Comparison of ENCODE assay signal across 20 cellular contexts in genomic region chr10:108327706-108328105, GRCh38.
"Had no signal": no experiment of that assay in that cellular context is flagged by ENCODE, and none has a peak within 500 bp of the region (broad histone marks: within the 10 kb centered on the region; RNA-seq: fewer than 3 reads in every experiment).

No MANE protein-coding gene starts in this region.

- H3K4me2 ChIP-seq: hepatocyte had no signal

- ATAC-seq: activated CD4-positive, alpha-beta T cell treated with anti-CD3 and anti-CD28 coated beads for 36 hours; naive thymus-derived CD8-positive, alpha-beta T cell; stimulated activated naive CD8-positive, alpha-beta T cell treated with anti-CD3 and anti-CD28 coated beads, Interleukin-15, amount 100 ng/mL, for 72 hours; T-helper 17 cell had no signal

- DNase-seq: activated CD4-positive, alpha-beta memory T cell treated with anti-CD3 and anti-CD28 coated beads, Interleukin-2, amount 10 ng/mL, durations not matched to agents 7 days and 5 days; activated CD4-positive, alpha-beta T cell treated with anti-CD3 and anti-CD28 coated beads for 36 hours; activated effector memory CD4-positive, alpha-beta T cell treated with anti-CD3 and anti-CD28 coated beads, Interleukin-2, amount 50 U/mL, for 16 hours; activated T-cell treated with anti-CD3 and anti-CD28 coated beads, Interleukin-2, amount 50 U/mL, for 48 hours; amniotic stem cell; cerebellar nuclear complex; effector CD8-positive, alpha-beta T cell; left ventricle myocardium inferior; naive thymus-derived CD8-positive, alpha-beta T cell; sigmoid colon; spleen; stimulated activated naive CD8-positive, alpha-beta T cell treated with anti-CD3 and anti-CD28 coated beads, Interleukin-15, amount 100 ng/mL, for 72 hours; T-helper 17 cell; upper lobe of left lung had no signal

- H3K9me3 ChIP-seq: neutrophil, sigmoid colon, spleen, upper lobe of left lung had no signal

- H3K36me3 ChIP-seq: left ventricle myocardium inferior, neutrophil, sigmoid colon, spleen, upper lobe of left lung had no signal

- H3K79me2 ChIP-seq: hepatocyte, parathyroid adenoma had no signal

- H3K4me3 Mint-ChIP-seq: activated CD4-positive, alpha-beta memory T cell treated with anti-CD3 and anti-CD28 coated beads, Interleukin-2, amount 10 ng/mL, durations not matched to agents 7 days and 5 days; activated CD4-positive, alpha-beta T cell treated with anti-CD3 and anti-CD28 coated beads for 36 hours; activated naive CD4-positive, alpha-beta T cell treated with anti-CD3 and anti-CD28 coated beads, Interleukin-2, amount 50 U/mL, for 24 hours; brain; memory B cell; naive thymus-derived CD8-positive, alpha-beta T cell; stimulated activated naive CD8-positive, alpha-beta T cell treated with anti-CD3 and anti-CD28 coated beads, Interleukin-15, amount 100 ng/mL, for 72 hours; T-helper 17 cell had no signal

- H3K27ac Mint-ChIP-seq: activated CD4-positive, alpha-beta memory T cell treated with anti-CD3 and anti-CD28 coated beads, Interleukin-2, amount 10 ng/mL, durations not matched to agents 7 days and 5 days; activated CD4-positive, alpha-beta T cell treated with anti-CD3 and anti-CD28 coated beads for 36 hours; activated naive CD4-positive, alpha-beta T cell treated with anti-CD3 and anti-CD28 coated beads, Interleukin-2, amount 50 U/mL, for 24 hours; brain; memory B cell; naive thymus-derived CD8-positive, alpha-beta T cell; stimulated activated naive CD8-positive, alpha-beta T cell treated with anti-CD3 and anti-CD28 coated beads, Interleukin-15, amount 100 ng/mL, for 72 hours; T-helper 17 cell had no signal

- H3K9me3 Mint-ChIP-seq: activated CD4-positive, alpha-beta memory T cell treated with anti-CD3 and anti-CD28 coated beads, Interleukin-2, amount 10 ng/mL, durations not matched to agents 7 days and 5 days; activated naive CD4-positive, alpha-beta T cell treated with anti-CD3 and anti-CD28 coated beads, Interleukin-2, amount 50 U/mL, for 24 hours; brain; memory B cell had no signal

- H2AFZ ChIP-seq: hepatocyte, parathyroid adenoma had no signal

- H3K9ac ChIP-seq: parathyroid adenoma had no signal

- H3K27me3 Mint-ChIP-seq: activated CD4-positive, alpha-beta memory T cell treated with anti-CD3 and anti-CD28 coated beads, Interleukin-2, amount 10 ng/mL, durations not matched to agents 7 days and 5 days; activated CD4-positive, alpha-beta T cell treated with anti-CD3 and anti-CD28 coated beads for 36 hours; activated naive CD4-positive, alpha-beta T cell treated with anti-CD3 and anti-CD28 coated beads, Interleukin-2, amount 50 U/mL, for 24 hours; memory B cell; naive thymus-derived CD8-positive, alpha-beta T cell; stimulated activated naive CD8-positive, alpha-beta T cell treated with anti-CD3 and anti-CD28 coated beads, Interleukin-15, amount 100 ng/mL, for 72 hours; T-helper 17 cell had no signal

- H3K4me1 Mint-ChIP-seq: activated CD4-positive, alpha-beta memory T cell treated with anti-CD3 and anti-CD28 coated beads, Interleukin-2, amount 10 ng/mL, durations not matched to agents 7 days and 5 days; activated CD4-positive, alpha-beta T cell treated with anti-CD3 and anti-CD28 coated beads for 36 hours; activated naive CD4-positive, alpha-beta T cell treated with anti-CD3 and anti-CD28 coated beads, Interleukin-2, amount 50 U/mL, for 24 hours; brain; memory B cell; naive thymus-derived CD8-positive, alpha-beta T cell; stimulated activated naive CD8-positive, alpha-beta T cell treated with anti-CD3 and anti-CD28 coated beads, Interleukin-15, amount 100 ng/mL, for 72 hours; T-helper 17 cell had no signal

- H3K27ac ChIP-seq: hepatocyte, left ventricle myocardium inferior, neutrophil, parathyroid adenoma, sigmoid colon, spleen, upper lobe of left lung had no signal

- H3K36me3 Mint-ChIP-seq: activated naive CD4-positive, alpha-beta T cell treated with anti-CD3 and anti-CD28 coated beads, Interleukin-2, amount 50 U/mL, for 24 hours; brain; memory B cell; naive thymus-derived CD8-positive, alpha-beta T cell had no signal

- H3K4me3 ChIP-seq: hepatocyte, left ventricle myocardium inferior, sigmoid colon, spleen, upper lobe of left lung had no signal

- H3K27me3 ChIP-seq: hepatocyte, neutrophil, sigmoid colon, spleen, upper lobe of left lung had no signal

- H3K4me1 ChIP-seq: left ventricle myocardium inferior, parathyroid adenoma, sigmoid colon, spleen, upper lobe of left lung had no signal
